Comparison of ENCODE assay signal across 1 cellular context in the genomic region with DNA sequence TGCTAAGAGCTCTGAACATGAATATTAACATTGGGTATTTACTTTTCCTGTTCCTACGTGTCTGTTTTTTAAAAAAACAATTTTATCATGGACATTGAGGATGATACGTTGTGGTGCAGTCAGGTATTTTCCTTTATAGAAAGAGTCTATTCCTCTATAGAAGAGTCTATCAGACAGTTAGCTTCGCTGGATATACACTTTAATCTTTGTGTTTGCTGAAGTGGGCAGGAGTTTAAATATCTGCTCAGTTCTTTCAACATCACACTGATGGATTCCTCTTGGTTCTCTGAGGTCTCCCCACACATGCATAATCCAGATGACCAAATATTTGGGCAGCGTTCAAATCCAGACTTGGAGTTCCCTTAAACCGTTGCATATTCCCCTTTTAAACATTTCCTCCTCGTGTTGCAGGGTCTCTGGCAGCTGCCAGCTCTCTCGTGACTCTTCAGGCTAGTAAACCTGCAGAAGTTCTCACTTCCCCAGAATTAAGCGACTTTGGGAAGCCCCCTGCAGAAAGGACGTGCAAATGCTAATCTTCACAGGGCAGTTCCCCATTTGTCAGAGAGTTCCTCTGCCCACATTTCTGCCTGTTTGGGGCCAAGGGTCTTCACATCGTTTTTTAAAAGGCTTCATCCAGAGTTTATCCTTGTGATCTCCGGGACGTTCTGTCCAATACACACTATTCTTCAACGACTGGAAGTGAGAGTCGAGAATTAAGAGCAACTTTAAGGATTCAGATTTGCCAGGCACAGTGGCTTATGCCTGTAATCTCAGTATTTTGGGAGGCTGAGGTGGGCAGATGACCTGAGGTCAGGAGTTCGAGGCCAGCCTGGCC.
TF ChIP-seq lines count a peak whose summit lies in the region.

No MANE protein-coding gene starts in this region.

TF ChIP-seq in H1, 55 proteins besides CTCF, POLR2A, EP300 and RAD21 (continued from another document):
- TF ChIP-seq, protein P1, sequence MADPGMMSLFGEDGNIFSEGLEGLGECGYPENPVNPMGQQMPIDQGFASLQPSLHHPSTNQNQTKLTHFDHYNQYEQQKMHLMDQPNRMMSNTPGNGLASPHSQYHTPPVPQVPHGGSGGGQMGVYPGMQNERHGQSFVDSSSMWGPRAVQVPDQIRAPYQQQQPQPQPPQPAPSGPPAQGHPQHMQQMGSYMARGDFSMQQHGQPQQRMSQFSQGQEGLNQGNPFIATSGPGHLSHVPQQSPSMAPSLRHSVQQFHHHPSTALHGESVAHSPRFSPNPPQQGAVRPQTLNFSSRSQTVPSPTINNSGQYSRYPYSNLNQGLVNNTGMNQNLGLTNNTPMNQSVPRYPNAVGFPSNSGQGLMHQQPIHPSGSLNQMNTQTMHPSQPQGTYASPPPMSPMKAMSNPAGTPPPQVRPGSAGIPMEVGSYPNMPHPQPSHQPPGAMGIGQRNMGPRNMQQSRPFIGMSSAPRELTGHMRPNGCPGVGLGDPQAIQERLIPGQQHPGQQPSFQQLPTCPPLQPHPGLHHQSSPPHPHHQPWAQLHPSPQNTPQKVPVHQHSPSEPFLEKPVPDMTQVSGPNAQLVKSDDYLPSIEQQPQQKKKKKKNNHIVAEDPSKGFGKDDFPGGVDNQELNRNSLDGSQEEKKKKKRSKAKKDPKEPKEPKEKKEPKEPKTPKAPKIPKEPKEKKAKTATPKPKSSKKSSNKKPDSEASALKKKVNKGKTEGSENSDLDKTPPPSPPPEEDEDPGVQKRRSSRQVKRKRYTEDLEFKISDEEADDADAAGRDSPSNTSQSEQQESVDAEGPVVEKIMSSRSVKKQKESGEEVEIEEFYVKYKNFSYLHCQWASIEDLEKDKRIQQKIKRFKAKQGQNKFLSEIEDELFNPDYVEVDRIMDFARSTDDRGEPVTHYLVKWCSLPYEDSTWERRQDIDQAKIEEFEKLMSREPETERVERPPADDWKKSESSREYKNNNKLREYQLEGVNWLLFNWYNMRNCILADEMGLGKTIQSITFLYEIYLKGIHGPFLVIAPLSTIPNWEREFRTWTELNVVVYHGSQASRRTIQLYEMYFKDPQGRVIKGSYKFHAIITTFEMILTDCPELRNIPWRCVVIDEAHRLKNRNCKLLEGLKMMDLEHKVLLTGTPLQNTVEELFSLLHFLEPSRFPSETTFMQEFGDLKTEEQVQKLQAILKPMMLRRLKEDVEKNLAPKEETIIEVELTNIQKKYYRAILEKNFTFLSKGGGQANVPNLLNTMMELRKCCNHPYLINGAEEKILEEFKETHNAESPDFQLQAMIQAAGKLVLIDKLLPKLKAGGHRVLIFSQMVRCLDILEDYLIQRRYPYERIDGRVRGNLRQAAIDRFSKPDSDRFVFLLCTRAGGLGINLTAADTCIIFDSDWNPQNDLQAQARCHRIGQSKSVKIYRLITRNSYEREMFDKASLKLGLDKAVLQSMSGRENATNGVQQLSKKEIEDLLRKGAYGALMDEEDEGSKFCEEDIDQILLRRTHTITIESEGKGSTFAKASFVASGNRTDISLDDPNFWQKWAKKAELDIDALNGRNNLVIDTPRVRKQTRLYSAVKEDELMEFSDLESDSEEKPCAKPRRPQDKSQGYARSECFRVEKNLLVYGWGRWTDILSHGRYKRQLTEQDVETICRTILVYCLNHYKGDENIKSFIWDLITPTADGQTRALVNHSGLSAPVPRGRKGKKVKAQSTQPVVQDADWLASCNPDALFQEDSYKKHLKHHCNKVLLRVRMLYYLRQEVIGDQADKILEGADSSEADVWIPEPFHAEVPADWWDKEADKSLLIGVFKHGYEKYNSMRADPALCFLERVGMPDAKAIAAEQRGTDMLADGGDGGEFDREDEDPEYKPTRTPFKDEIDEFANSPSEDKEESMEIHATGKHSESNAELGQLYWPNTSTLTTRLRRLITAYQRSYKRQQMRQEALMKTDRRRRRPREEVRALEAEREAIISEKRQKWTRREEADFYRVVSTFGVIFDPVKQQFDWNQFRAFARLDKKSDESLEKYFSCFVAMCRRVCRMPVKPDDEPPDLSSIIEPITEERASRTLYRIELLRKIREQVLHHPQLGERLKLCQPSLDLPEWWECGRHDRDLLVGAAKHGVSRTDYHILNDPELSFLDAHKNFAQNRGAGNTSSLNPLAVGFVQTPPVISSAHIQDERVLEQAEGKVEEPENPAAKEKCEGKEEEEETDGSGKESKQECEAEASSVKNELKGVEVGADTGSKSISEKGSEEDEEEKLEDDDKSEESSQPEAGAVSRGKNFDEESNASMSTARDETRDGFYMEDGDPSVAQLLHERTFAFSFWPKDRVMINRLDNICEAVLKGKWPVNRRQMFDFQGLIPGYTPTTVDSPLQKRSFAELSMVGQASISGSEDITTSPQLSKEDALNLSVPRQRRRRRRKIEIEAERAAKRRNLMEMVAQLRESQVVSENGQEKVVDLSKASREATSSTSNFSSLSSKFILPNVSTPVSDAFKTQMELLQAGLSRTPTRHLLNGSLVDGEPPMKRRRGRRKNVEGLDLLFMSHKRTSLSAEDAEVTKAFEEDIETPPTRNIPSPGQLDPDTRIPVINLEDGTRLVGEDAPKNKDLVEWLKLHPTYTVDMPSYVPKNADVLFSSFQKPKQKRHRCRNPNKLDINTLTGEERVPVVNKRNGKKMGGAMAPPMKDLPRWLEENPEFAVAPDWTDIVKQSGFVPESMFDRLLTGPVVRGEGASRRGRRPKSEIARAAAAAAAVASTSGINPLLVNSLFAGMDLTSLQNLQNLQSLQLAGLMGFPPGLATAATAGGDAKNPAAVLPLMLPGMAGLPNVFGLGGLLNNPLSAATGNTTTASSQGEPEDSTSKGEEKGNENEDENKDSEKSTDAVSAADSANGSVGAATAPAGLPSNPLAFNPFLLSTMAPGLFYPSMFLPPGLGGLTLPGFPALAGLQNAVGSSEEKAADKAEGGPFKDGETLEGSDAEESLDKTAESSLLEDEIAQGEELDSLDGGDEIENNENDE (IDR thresholded peaks at IDR 0.05; ENCODE audit: insufficient replicate concordance, low read length), result no peak
- TF ChIP-seq KDM4A (IDR thresholded peaks at IDR 0.05; ENCODE audit: low read depth, low read length, severe bottlenecking) (no peak), GABPA (IDR thresholded peaks at IDR 0.05; ENCODE audit: borderline replicate concordance, insufficient read depth, low read length) (no peak), SAP30 (IDR thresholded peaks at IDR 0.05; ENCODE audit: insufficient read depth, insufficient replicate concordance, low read length) (no peak), RBBP5 (IDR thresholded peaks at IDR 0.05; ENCODE audit: borderline replicate concordance, low read depth, low read length) (no peak), CREB1 (IDR thresholded peaks at IDR 0.05) (no peak), SIRT6 (IDR thresholded peaks at IDR 0.05; ENCODE audit: low read length) (no peak), RXRA (IDR thresholded peaks at IDR 0.05; ENCODE audit: insufficient read depth, low read depth, low read length) (no peak), CBX5 (IDR thresholded peaks at IDR 0.05; ENCODE audit: low read depth, low read length) (no peak), KDM1A (IDR thresholded peaks at IDR 0.05; ENCODE audit: borderline replicate concordance, low read length) (no peak), MAFK (IDR thresholded peaks at IDR 0.05; ENCODE audit: low read depth, low read length) (no peak), SP2 (IDR thresholded peaks at IDR 0.05; ENCODE audit: low read length) (no peak), JUND (IDR thresholded peaks at IDR 0.05; ENCODE audit: low read length) (no peak)
- TF ChIP-seq, protein P2, sequence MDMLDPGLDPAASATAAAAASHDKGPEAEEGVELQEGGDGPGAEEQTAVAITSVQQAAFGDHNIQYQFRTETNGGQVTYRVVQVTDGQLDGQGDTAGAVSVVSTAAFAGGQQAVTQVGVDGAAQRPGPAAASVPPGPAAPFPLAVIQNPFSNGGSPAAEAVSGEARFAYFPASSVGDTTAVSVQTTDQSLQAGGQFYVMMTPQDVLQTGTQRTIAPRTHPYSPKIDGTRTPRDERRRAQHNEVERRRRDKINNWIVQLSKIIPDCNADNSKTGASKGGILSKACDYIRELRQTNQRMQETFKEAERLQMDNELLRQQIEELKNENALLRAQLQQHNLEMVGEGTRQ (IDR thresholded peaks at IDR 0.05; ENCODE audit: low read length), result no peak
